ENCODE assay signal across 27 cellular contexts in the genomic region with DNA sequence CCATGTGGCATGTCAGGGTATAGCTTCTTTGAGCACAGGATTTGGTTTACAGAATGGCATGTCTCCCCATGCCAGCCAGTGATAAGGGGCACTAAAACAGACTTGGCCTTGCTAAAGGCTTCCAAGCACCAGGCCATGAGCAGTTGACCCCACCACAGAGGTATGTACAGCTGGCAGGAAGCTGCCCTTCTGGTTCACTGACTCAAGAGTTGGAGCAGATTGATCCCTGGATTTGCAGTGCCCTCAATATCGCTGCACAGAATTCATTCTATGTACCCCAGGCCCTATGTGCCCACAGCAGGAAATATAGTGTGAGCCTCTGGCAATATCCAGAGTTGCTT. TPM values are rescaled to one million over a fixed set of nuclear protein-coding genes. Genes with fewer than 3 reads are reported as not detected.
A peak's percentile ranks its signal among the peaks of the same experiment; 100 is the strongest.
DNase-seq lines count a peak whose midpoint lies in the region; ATAC-seq, FAIRE-seq and TF ChIP-seq lines count a peak whose summit lies in the region.
"Had no signal": no experiment of that assay in that cellular context is flagged by ENCODE, and none has a peak within 500 bp of the region (broad histone marks: within the 10 kb centered on the region; RNA-seq: fewer than 3 reads in every experiment).

No MANE protein-coding gene starts in this region.

- DNase-seq in HepG2 (ENCODE audit: low spot score) = no peak
- DNase-seq in right lobe of liver = no peak
- peak in 1 of 2 donors; percentile 23 for DNase-seq in heart right ventricle
- peak; percentile 42 for DNase-seq in myocyte (ENCODE audit: low read depth)
- DNase-seq in DMS114 treated with DMSO at 0.1 percent for 48 hours (lab: John Stamatoyannopoulos, UW; ENCODE audit: unreplicated experiment) = no peak
- DNase-seq in vagina (ENCODE audit: extremely low spot score in 2 of 2) = no peak
- DNase-seq in GM20000 (ENCODE audit: low spot score) = no peak
- DNase-seq: 8988T; CD4-positive, CD25-positive, alpha-beta regulatory T cell; DMS53; H9; HFFc6; KBM-7; NCI-H1105 treated with DMSO at 0.1 percent for 48 hours; NCI-H146; NCI-H1930; NCI-H2107; NCI-H446; NCI-H524 treated with DMSO at 0.1 percent for 48 hours; NCI-H774 had no signal

- H3K4me1 ChIP-seq in HepG2 (ENCODE audit: insufficient read depth, low read length) (peaks cover 100% of the 10 kb centered on the region), right lobe of liver (peaks cover 0 to 55% (median 22%) of the 10 kb centered on the region in 4 donors), heart right ventricle (peaks cover 10 to 68% (median 53%) of the 10 kb centered on the region in 9 donors), stomach smooth muscle (ENCODE audit: control insufficient read depth, insufficient read depth, low read length) (peaks cover 50% of the 10 kb centered on the region), vagina (peaks cover 29% of the 10 kb centered on the region)
- H3K4me1 ChIP-seq: SJSA1 had no signal

- TF ChIP-seq POLR2A in HepG2 (IDR thresholded peaks at IDR 0.05; ENCODE audit: insufficient read depth in 1 of 2, low read depth in 2 of 2, low read length in 2 of 2) (peak; percentile 39; a peak in 2 of 4 replicates), right lobe of liver (IDR thresholded peaks at IDR 0.05) (no peak), vagina (IDR thresholded peaks at IDR 0.05) (no peak)

- in situ Hi-C loops in HepG2 (cut with HindIII; ENCODE audit: extremely low pct_ligation_motif_present, low pct_unique_long_range_greater_than_20kb) = no loop called here

- no peak overlapping the region; the same call in 1 of the 2 replicates for H3K9ac ChIP-seq in HepG2 (ENCODE audit: insufficient read depth, low read depth, low read length)
- no peak overlapping the region for H3K9ac ChIP-seq in stomach smooth muscle (ENCODE audit: low read length in 2 of 2)
- H3K9ac ChIP-seq: BLaER1 had no signal

- POLR2A ChIA-PET in HepG2 (lab: Yijun Ruan, JAX) = interaction anchor here (1.2 to 12.4 kb wide), 4 partner anchors 16 to 52 kb away, joined by 4 to 626 read pairs (median 100); partner anchors contain the start of gene HLF

- no peaks in the 10 kb centered on the region for H3K27me3 ChIP-seq in HepG2 (ENCODE audit: control insufficient read depth in 1 of 2, insufficient read depth in 2 of 2, low read length in 2 of 2)
- H3K27me3 ChIP-seq in right lobe of liver = no peaks in the 10 kb centered on the region
- no peaks in the 10 kb centered on the region for H3K27me3 ChIP-seq in heart right ventricle
- H3K27me3 ChIP-seq in stomach smooth muscle (ENCODE audit: control insufficient read depth in 1 of 2, insufficient read depth in 2 of 2, low read length in 2 of 2) = no peaks in the 10 kb centered on the region
- H3K27me3 ChIP-seq in vagina = no peaks in the 10 kb centered on the region
- H3K27me3 ChIP-seq: BLaER1 had no signal

- no peak for ATAC-seq in HepG2
- ATAC-seq in right lobe of liver = no peak
- ATAC-seq in heart right ventricle = peak in 6 of 8 donors; percentile 29 to 74 (median 58)
- ATAC-seq: GM23338 had no signal

- no peak overlapping the region for H2AFZ ChIP-seq in HepG2 (ENCODE audit: low read length)
- H2AFZ ChIP-seq: GM23338 had no signal

- peaks cover 93% of the 10 kb centered on the region for H3K79me2 ChIP-seq in HepG2 (ENCODE audit: insufficient read depth, low read length)

- no peak overlapping the region; the same call in 1 of the 2 replicates for H3K4me2 ChIP-seq in HepG2 (ENCODE audit: low read depth, low read length)
- H3K4me2 ChIP-seq: BLaER1, GM23338 had no signal

- TF ChIP-seq EP300 in HepG2 (IDR thresholded peaks at IDR 0.05; ENCODE audit: low read depth in 2 of 2, low read length in 2 of 2) (no peak), HepG2 (CRISPR knock-in tag; IDR thresholded peaks at IDR 0.05; ENCODE audit: borderline replicate concordance) (no peak)

- TF ChIP-seq CTCF in HepG2 (CRISPR knock-in tag; IDR thresholded peaks at IDR 0.05) (no peak), right lobe of liver (IDR thresholded peaks at IDR 0.05) (no peak), heart right ventricle (IDR thresholded peaks at IDR 0.05) (no peak), vagina (IDR thresholded peaks at IDR 0.05) (no peak), GM20000 (IDR thresholded peaks at IDR 0.05; ENCODE audit: extremely low read depth, missing control alignments) (no peak)

- H3K9me3 ChIP-seq in HepG2 (ENCODE audit: low read length) (no peaks in the 10 kb centered on the region), right lobe of liver (no peaks in the 10 kb centered on the region), heart right ventricle (peaks cover 0 to 11% (median 0%) of the 10 kb centered on the region in 11 donors), stomach smooth muscle (ENCODE audit: control insufficient read depth in 2 of 2, low read length in 2 of 2) (no peaks in the 10 kb centered on the region), vagina (no peaks in the 10 kb centered on the region)
- H3K9me3 ChIP-seq: SJSA1 had no signal

- peak overlapping the region; percentile 98 for H3K27ac ChIP-seq in HepG2 (ENCODE audit: extremely low read length, insufficient read depth, low read length)
- H3K27ac ChIP-seq in right lobe of liver = no peak overlapping the region
- H3K27ac ChIP-seq in heart right ventricle = peak overlapping the region in 7 of 10 donors; percentile 7 to 92 (median 84)
- H3K27ac ChIP-seq in stomach smooth muscle (ENCODE audit: low read length) = peak overlapping the region; percentile 72
- H3K27ac ChIP-seq in vagina = no peak overlapping the region
- H3K27ac ChIP-seq: BLaER1, SJSA1 had no signal

- TF ChIP-seq RAD21 in HepG2 (CRISPR knock-in tag; IDR thresholded peaks at IDR 0.05) = no peak

- WGBS in HepG2 (ENCODE audit: low lambda C conversion rate) = 90% methylated on average over 1 of the region's 1 CpG
- 80% methylated on average over 1 of the region's 1 CpG for WGBS in right lobe of liver (ENCODE audit: insufficient coverage, low coverage, low lambda C conversion rate, missing lambda C conversion rate)
- 65 to 74% methylated on average over 1 of the region's 1 CpG for WGBS in heart right ventricle, 2 donors

- CTCF ChIA-PET in HepG2 (lab: Yijun Ruan, JAX; ENCODE audit: low intra/inter-chr PET ratio, low total read pairs) = no interaction called here

- H3K36me3 ChIP-seq in HepG2 (replicated peaks in 1 of 2; ENCODE audit: control insufficient read depth in 1 of 2, insufficient read depth in 2 of 2, low read length in 2 of 2) (peaks cover 33 to 65% of the 10 kb centered on the region in 2 experiments), right lobe of liver (peaks cover 0 to 23% (median 11%) of the 10 kb centered on the region in 4 donors), heart right ventricle (peaks cover 0 to 22% (median 0%) of the 10 kb centered on the region in 9 donors), stomach smooth muscle (ENCODE audit: control insufficient read depth in 2 of 2, insufficient read depth in 2 of 2, low read length in 2 of 2) (peaks cover 8 to 13% of the 10 kb centered on the region in 2 donors), vagina (no peaks in the 10 kb centered on the region)
- H3K36me3 ChIP-seq: BLaER1, SJSA1 had no signal

- no peak for FAIRE-seq in HepG2 (lab: Jason Lieb, UNC)
- FAIRE-seq: D721Med, G401.6, RCC 7860 had no signal

- intact Hi-C loops in HepG2 (cut with micrococcal nuclease; ENCODE audit: unreplicated experiment) (loop anchor here (5.0 to 10.0 kb wide), 2 partner anchors 143 to 324 kb away; partner anchors contain the start of genes COX11 and STXBP4), right lobe of liver (cut with DNase I) (no loop called here), heart right ventricle (cut with DNase I) (loop anchor here in 3 of 10 donors (10.0 kb wide), 2 partner anchors 136 to 436 kb away; partner anchors contain the start of genes MMD (in 2 of the 3) and TMEM100 (in 1 of the 3)), vagina (cut with DNase I) (no loop called here)

- BruUV-seq in HepG2 (replicated peaks; lab: Mats Ljungman, UMichigan) = no TSS peak

- H3K4me3 ChIP-seq in HepG2 (replicated peaks in 1 of 3; ENCODE audit: insufficient read depth in 1 of 3, low read depth in 2 of 3, low read length in 3 of 3) (no peak overlapping the region), right lobe of liver (no peak overlapping the region), heart right ventricle (no peak overlapping the region), stomach smooth muscle (ENCODE audit: low read length in 2 of 2) (no peak overlapping the region), vagina (no peak overlapping the region)
- H3K4me3 ChIP-seq: BLaER1, GM23338, SJSA1 had no signal

- H4K20me1 ChIP-seq in HepG2 (ENCODE audit: insufficient read depth, low read length) = peaks cover 14% of the 10 kb centered on the region
- H4K20me1 ChIP-seq: BLaER1 had no signal

TF ChIP-seq in HepG2, 621 proteins besides CTCF, POLR2A, EP300 and RAD21 (continues in another document):
- TF ChIP-seq POLR2AphosphoS5 (IDR thresholded peaks at IDR 0.05; ENCODE audit: low read depth, low read length) = peak; percentile 16; the same call in 1 of the 2 replicates

RNA-seq across cellular contexts. Expression of gene HLF, which starts 24.3 kb away (rescaled TPM):
- total RNA-seq in HepG2 (2016; rRNA removed; fragmentation: Illumina TruSeq; extraction: Trizol) (197 and 202 TPM in 2 replicates), right lobe of liver (10 to 100 TPM; 16.4 to 96.9 (median 42.6) TPM), heart right ventricle (10 to 100 TPM; 11.2 to 42.5 (median 31.3) TPM), myocyte (0.37 and 0.88 TPM in 2 replicates), vagina (14.7 TPM)
- 34.5 and 39.5 TPM in 2 replicates for total RNA-seq in HepG2 (2016; cell fraction: cytosol; rRNA removed; fragmentation: Illumina TruSeq; extraction: Trizol; ENCODE audit: low read depth)
- total RNA-seq in HepG2 (2016; cell fraction: insoluble cytoplasmic fraction; rRNA removed; fragmentation: Illumina TruSeq; extraction: Trizol) = 175 and 198 TPM in 2 replicates
- 156 and 157 TPM in 2 replicates for total RNA-seq in HepG2 (2016; cell fraction: membrane; rRNA removed; fragmentation: Illumina TruSeq; extraction: Trizol)
- 187 and 216 TPM in 2 replicates for total RNA-seq in HepG2 (2016; cell fraction: nucleus; rRNA removed; fragmentation: Illumina TruSeq; extraction: Trizol)
- polyA plus RNA-seq in HepG2 (2011; rRNA removed) (346 and 353 TPM in 2 replicates), heart right ventricle (1 to 10 TPM; 4.1 to 4.4 TPM)
- polyA plus RNA-seq in HepG2 (2011; cell fraction: cytosol; rRNA removed) = 266 and 275 TPM in 2 replicates
- polyA plus RNA-seq in HepG2 (2011; cell fraction: nucleus; rRNA removed) = 442 and 465 TPM in 2 replicates
- 217 and 233 TPM in 2 replicates for polyA plus RNA-seq in HepG2 (2012)
- polyA plus RNA-seq in HepG2 (2016; cell fraction: cytosol; fragmentation: Illumina TruSeq; extraction: Trizol; ENCODE audit: low read depth) = 21.4 and 26.2 TPM in 2 replicates
- 217 and 237 TPM in 2 replicates for polyA plus RNA-seq in HepG2 (2016; cell fraction: insoluble cytoplasmic fraction; fragmentation: Illumina TruSeq; extraction: Trizol; ENCODE audit: low read depth)
- 106 and 107 TPM in 2 replicates for polyA plus RNA-seq in HepG2 (2016; cell fraction: membrane; fragmentation: Illumina TruSeq; extraction: Trizol; ENCODE audit: low read depth)
- 258 and 265 TPM in 2 replicates for polyA plus RNA-seq in HepG2 (2016; cell fraction: nucleus; fragmentation: Illumina TruSeq; extraction: Trizol; ENCODE audit: insufficient read depth, low read depth)
- 1.0 and 1,188 TPM in 2 replicates for polyA minus RNA-seq in HepG2 (2011; rRNA and poly(A)+ RNA removed; ENCODE audit: low replicate concordance)
- 240 and 275 TPM in 2 replicates for polyA minus RNA-seq in HepG2 (2011; cell fraction: cytosol; rRNA and poly(A)+ RNA removed)
- 508 and 622 TPM in 2 replicates for polyA minus RNA-seq in HepG2 (2011; cell fraction: nucleus; rRNA and poly(A)+ RNA removed)
- 0.25 TPM for polyA plus RNA-seq in myocyte (2012)
- total RNA-seq: HFFc6 had no signal
- polyA plus RNA-seq: GM23338 had no signal

Comparison
In these comparisons a context has a peak if more than half of its experiments do, and no peak if none do; other contexts are left out.
1. H3K27ac ChIP-seq: peak in HepG2 (single experiment), heart right ventricle (7 of 10) and stomach smooth muscle (single experiment); none in right lobe of liver (0 of 3) and vagina (single experiment).
2. POLR2A ChIP-seq: peak in HepG2 (2 of 2); none in right lobe of liver (single experiment) and vagina (0 of 2).
3. ATAC-seq: peak in heart right ventricle (6 of 8); none in HepG2 (single experiment) and right lobe of liver (0 of 4).